ENCODE assay signal across 28 cellular contexts in genomic region chr1:235625340-235625739, GRCh38. TPM values are rescaled to one million over a fixed set of nuclear protein-coding genes. Genes with fewer than 3 reads are reported as not detected.
"Had no signal": no experiment of that assay in that cellular context is flagged by ENCODE, and none has a peak within 500 bp of the region (broad histone marks: within the 10 kb centered on the region; RNA-seq: fewer than 3 reads in every experiment).

No MANE protein-coding gene starts in this region.

- ATAC-seq: left ventricle myocardium superior; lower lobe of right lung; natural killer cell; psoas muscle; stimulated activated memory B cell treated with anti-CD40 and anti-IgM and Interleukin-4, amounts not matched to agents 10 μg/mL and 1 μg/mL and 100 μg/mL, for 72 hours; stimulated activated naive CD8-positive, alpha-beta T cell treated with anti-CD3 and anti-CD28 coated beads, Interleukin-15, Interleukin-2, amounts not matched to agents 100 U/mL and 50 U/mL, for 24 hours; upper lobe of right lung had no signal

- H3K36me3 ChIP-seq: esophagus squamous epithelium, lower lobe of right lung, ovary, sigmoid colon, spleen, tibial artery, upper lobe of right lung, uterus had no signal

- H3K27me3 ChIP-seq: esophagus squamous epithelium, ovary, sigmoid colon, spleen, testis, uterus had no signal

- H3K27ac ChIP-seq: lower lobe of right lung, ovary, psoas muscle, sigmoid colon, skin epidermis, spleen, tibial artery, upper lobe of right lung, uterus had no signal

- FAIRE-seq: colon had no signal

- DNase-seq: effector CD8-positive, alpha-beta T cell; endodermal cell; esophagus squamous epithelium; foreskin melanocyte; glutamatergic neuron; hypothalamus; immature natural killer cell; left ventricle myocardium superior; lower lobe of right lung; midbrain; natural killer cell; occipital lobe; psoas muscle; right cardiac atrium; sigmoid colon; spleen; stimulated activated CD4-positive, alpha-beta T cell treated with anti-CD3 and anti-CD28 coated beads, Interleukin-4, amount 100 ng/mL, for 4 hours; stimulated activated naive CD8-positive, alpha-beta T cell treated with anti-CD3 and anti-CD28 coated beads, Interleukin-15, Interleukin-2, amounts not matched to agents 100 U/mL and 50 U/mL, for 24 hours; substantia nigra; testis; tibial artery; upper lobe of right lung; uterus had no signal

- H3K9me3 ChIP-seq: esophagus squamous epithelium, lower lobe of right lung, ovary, psoas muscle, sigmoid colon, spleen, testis, tibial artery, upper lobe of right lung, uterus had no signal

- H3K4me1 ChIP-seq: psoas muscle, sigmoid colon, spleen, tibial artery, upper lobe of right lung, uterus had no signal

- H3K4me3 ChIP-seq: esophagus squamous epithelium, lower lobe of right lung, ovary, psoas muscle, sigmoid colon, skin epidermis, spleen, testis, tibial artery, upper lobe of right lung, uterus had no signal

RNA-seq across cellular contexts. Expression of gene GNG4, which starts 24.2 kb away (rescaled TPM):
- total RNA-seq: endothelial cell of umbilical vein, left ventricle myocardium superior, lower lobe of right lung, psoas muscle, right cardiac atrium, upper lobe of right lung had no signal
